In genomic region chr13:112744306-112745021, GRCh38 we compare ENCODE assay signal across 12 cellular contexts. TPM values are rescaled to one million over a fixed set of nuclear protein-coding genes. Genes with fewer than 3 reads are reported as not detected.
A peak's percentile ranks its signal among the peaks of the same experiment; 100 is the strongest.
DNase-seq lines count a peak whose midpoint lies in the region; ATAC-seq and TF ChIP-seq lines count a peak whose summit lies in the region.
"Had no signal": no experiment of that assay in that cellular context is flagged by ENCODE, and none has a peak within 500 bp of the region (broad histone marks: within the 10 kb centered on the region; RNA-seq: fewer than 3 reads in every experiment).

No MANE protein-coding gene starts in this region.

- peak; percentile 10 for DNase-seq in ELR (ENCODE audit: low read depth)
- peak; percentile 43 for DNase-seq in NCI-H69 (lab: John Stamatoyannopoulos, UW)
- DNase-seq in fibroblast of villous mesenchyme (ENCODE audit: low read depth) = peak; percentile 54
- DNase-seq in retina = peak; percentile 78
- DNase-seq in cerebellar nuclear complex (lab: John Stamatoyannopoulos, UW) = no peak
- no peak for DNase-seq in posterior vena cava (ENCODE audit: low spot score)
- no peak for DNase-seq in activated T-helper 2 cell treated with anti-CD3 and anti-CD28 coated beads, Interferon-gamma antibody, Interleukin-2, Interleukin-4, amounts not matched to agents 10 μg/mL and 5 μg/mL and 100 μg/mL, durations not matched to agents 14 hours and 24 hours and 36 hours (ENCODE audit: low spot score)
- DNase-seq in activated CD8-positive, alpha-beta T cell treated with anti-CD3 and anti-CD28 coated beads, Interleukin-2, amount 10 ng/mL, durations not matched to agents 7 days and 5 days = no peak
- DNase-seq: activated CD4-positive, alpha-beta memory T cell treated with anti-CD3 and anti-CD28 coated beads, Interleukin-2, amount 10 ng/mL, durations not matched to agents 7 days and 5 days; esophagus squamous epithelium; midbrain; NCI-H2107 had no signal

- CTCF ChIA-PET in activated CD8-positive, alpha-beta T cell treated with anti-CD3 and anti-CD28 coated beads, Interleukin-2, amount 10 ng/mL, durations not matched to agents 7 days and 5 days (lab: Charles Lee) = interaction anchor here (0.7 kb wide), 1 partner anchor 18 kb away, joined by 3 read pairs; no protein-coding TSS in a partner anchor

- H3K4me3 Mint-ChIP-seq in activated T-helper 2 cell treated with anti-CD3 and anti-CD28 coated beads, Interferon-gamma antibody, Interleukin-2, Interleukin-4, amounts not matched to agents 10 μg/mL and 5 μg/mL and 100 μg/mL, durations not matched to agents 14 hours and 24 hours and 36 hours (ENCODE audit: low read depth) = no peak overlapping the region
- H3K4me3 Mint-ChIP-seq in activated CD8-positive, alpha-beta T cell treated with anti-CD3 and anti-CD28 coated beads, Interleukin-2, amount 10 ng/mL, durations not matched to agents 7 days and 5 days = no peak overlapping the region
- H3K4me3 Mint-ChIP-seq: activated CD4-positive, alpha-beta memory T cell treated with anti-CD3 and anti-CD28 coated beads, Interleukin-2, amount 10 ng/mL, durations not matched to agents 7 days and 5 days had no signal

- no peak for TF ChIP-seq CTCF in fibroblast of villous mesenchyme (IDR thresholded peaks at IDR 0.05; ENCODE audit: insufficient read depth, low read depth, low read length)

- H3K36me3 Mint-ChIP-seq in activated T-helper 2 cell treated with anti-CD3 and anti-CD28 coated beads, Interferon-gamma antibody, Interleukin-2, Interleukin-4, amounts not matched to agents 10 μg/mL and 5 μg/mL and 100 μg/mL, durations not matched to agents 14 hours and 24 hours and 36 hours (ENCODE audit: low read depth) = no peaks in the 10 kb centered on the region
- no peaks in the 10 kb centered on the region for H3K36me3 Mint-ChIP-seq in activated CD8-positive, alpha-beta T cell treated with anti-CD3 and anti-CD28 coated beads, Interleukin-2, amount 10 ng/mL, durations not matched to agents 7 days and 5 days (ENCODE audit: low read depth)

- no peaks in the 10 kb centered on the region for H3K4me1 Mint-ChIP-seq in activated T-helper 2 cell treated with anti-CD3 and anti-CD28 coated beads, Interferon-gamma antibody, Interleukin-2, Interleukin-4, amounts not matched to agents 10 μg/mL and 5 μg/mL and 100 μg/mL, durations not matched to agents 14 hours and 24 hours and 36 hours (ENCODE audit: low read depth)
- H3K4me1 Mint-ChIP-seq in activated CD8-positive, alpha-beta T cell treated with anti-CD3 and anti-CD28 coated beads, Interleukin-2, amount 10 ng/mL, durations not matched to agents 7 days and 5 days (ENCODE audit: low read depth) = no peaks in the 10 kb centered on the region
- H3K4me1 Mint-ChIP-seq: activated CD4-positive, alpha-beta memory T cell treated with anti-CD3 and anti-CD28 coated beads, Interleukin-2, amount 10 ng/mL, durations not matched to agents 7 days and 5 days had no signal

- intact Hi-C loops in posterior vena cava (cut with DNase I) = no loop called here
- intact Hi-C loops in activated T-helper 2 cell treated with anti-CD3 and anti-CD28 coated beads, Interferon-gamma antibody, Interleukin-2, Interleukin-4, amounts not matched to agents 10 μg/mL and 5 μg/mL and 100 μg/mL, durations not matched to agents 14 hours and 24 hours and 36 hours (cut with micrococcal nuclease) = no loop called here

- no peak overlapping the region for H3K27ac Mint-ChIP-seq in activated T-helper 2 cell treated with anti-CD3 and anti-CD28 coated beads, Interferon-gamma antibody, Interleukin-2, Interleukin-4, amounts not matched to agents 10 μg/mL and 5 μg/mL and 100 μg/mL, durations not matched to agents 14 hours and 24 hours and 36 hours
- H3K27ac Mint-ChIP-seq in activated CD8-positive, alpha-beta T cell treated with anti-CD3 and anti-CD28 coated beads, Interleukin-2, amount 10 ng/mL, durations not matched to agents 7 days and 5 days = no peak overlapping the region
- H3K27ac Mint-ChIP-seq: activated CD4-positive, alpha-beta memory T cell treated with anti-CD3 and anti-CD28 coated beads, Interleukin-2, amount 10 ng/mL, durations not matched to agents 7 days and 5 days had no signal

- H3K4me3 ChIP-seq in fibroblast of villous mesenchyme (ENCODE audit: low read depth, low read length) = no peak overlapping the region
- H3K4me3 ChIP-seq: esophagus squamous epithelium had no signal

- no peaks in the 10 kb centered on the region for H3K27me3 Mint-ChIP-seq in activated T-helper 2 cell treated with anti-CD3 and anti-CD28 coated beads, Interferon-gamma antibody, Interleukin-2, Interleukin-4, amounts not matched to agents 10 μg/mL and 5 μg/mL and 100 μg/mL, durations not matched to agents 14 hours and 24 hours and 36 hours (ENCODE audit: low read depth)
- no peaks in the 10 kb centered on the region for H3K27me3 Mint-ChIP-seq in activated CD8-positive, alpha-beta T cell treated with anti-CD3 and anti-CD28 coated beads, Interleukin-2, amount 10 ng/mL, durations not matched to agents 7 days and 5 days (ENCODE audit: low read depth)
- H3K27me3 Mint-ChIP-seq: activated CD4-positive, alpha-beta memory T cell treated with anti-CD3 and anti-CD28 coated beads, Interleukin-2, amount 10 ng/mL, durations not matched to agents 7 days and 5 days had no signal

- no peaks in the 10 kb centered on the region for H3K9me3 Mint-ChIP-seq in activated T-helper 2 cell treated with anti-CD3 and anti-CD28 coated beads, Interferon-gamma antibody, Interleukin-2, Interleukin-4, amounts not matched to agents 10 μg/mL and 5 μg/mL and 100 μg/mL, durations not matched to agents 14 hours and 24 hours and 36 hours
- no peaks in the 10 kb centered on the region for H3K9me3 Mint-ChIP-seq in activated CD8-positive, alpha-beta T cell treated with anti-CD3 and anti-CD28 coated beads, Interleukin-2, amount 10 ng/mL, durations not matched to agents 7 days and 5 days (ENCODE audit: insufficient read depth)
- H3K9me3 Mint-ChIP-seq: activated CD4-positive, alpha-beta memory T cell treated with anti-CD3 and anti-CD28 coated beads, Interleukin-2, amount 10 ng/mL, durations not matched to agents 7 days and 5 days had no signal

- POLR2A ChIA-PET in activated CD8-positive, alpha-beta T cell treated with anti-CD3 and anti-CD28 coated beads, Interleukin-2, amount 10 ng/mL, durations not matched to agents 7 days and 5 days (lab: Charles Lee) = no interaction called here

- ATAC-seq in activated CD8-positive, alpha-beta T cell treated with anti-CD3 and anti-CD28 coated beads, Interleukin-2, amount 10 ng/mL, durations not matched to agents 7 days and 5 days = no peak

RNA-seq across cellular contexts. Expression of gene ATP11A, which starts 54.6 kb away (rescaled TPM):
- total RNA-seq in fibroblast of villous mesenchyme (5.8 and 6.9 TPM in 2 replicates), posterior vena cava (10 to 100 TPM; 52.4 to 55.5 TPM)
- total RNA-seq in activated T-helper 2 cell treated with anti-CD3 and anti-CD28 coated beads, Interferon-gamma antibody, Interleukin-2, Interleukin-4, amounts not matched to agents 10 μg/mL and 5 μg/mL and 100 μg/mL, durations not matched to agents 14 hours and 24 hours and 36 hours = 72.0 and 75.2 TPM in 2 replicates
- total RNA-seq in activated CD8-positive, alpha-beta T cell treated with anti-CD3 and anti-CD28 coated beads, Interleukin-2, amount 10 ng/mL, durations not matched to agents 7 days and 5 days = 10 to 100 TPM; 35.6 to 38.3 TPM

Comparison
In these comparisons a context has a peak if more than half of its experiments do, and no peak if none do; other contexts are left out.
1. DNase-seq: peak in ELR (single experiment), NCI-H69 (single experiment), fibroblast of villous mesenchyme (single experiment) and retina (single experiment); none in cerebellar nuclear complex (0 of 2), posterior vena cava (single experiment), activated T-helper 2 cell treated with anti-CD3 and anti-CD28 coated beads, Interferon-gamma antibody, Interleukin-2, Interleukin-4, amounts not matched to agents 10 μg/mL and 5 μg/mL and 100 μg/mL, durations not matched to agents 14 hours and 24 hours and 36 hours (single experiment) and activated CD8-positive, alpha-beta T cell treated with anti-CD3 and anti-CD28 coated beads, Interleukin-2, amount 10 ng/mL, durations not matched to agents 7 days and 5 days (single experiment).